Comparison of ENCODE assay signal across 13 cellular contexts in genomic region chr18:33844232-33844631, GRCh38.
"Had no signal": no experiment of that assay in that cellular context is flagged by ENCODE, and none has a peak within 500 bp of the region (broad histone marks: within the 10 kb centered on the region; RNA-seq: fewer than 3 reads in every experiment).

No MANE protein-coding gene starts in this region.

- H3K36me3 ChIP-seq: right atrium auricular region, tibial nerve, vagina had no signal

- H3K4me3 ChIP-seq: body of pancreas, right atrium auricular region, skin epidermis, tibial nerve, vagina had no signal

- H3K9me3 ChIP-seq: body of pancreas, right atrium auricular region, tibial nerve, vagina had no signal

- DNase-seq: activated B cell treated with CpG ODN at 0.5 μM for 24 hours; activated CD4-positive, alpha-beta T cell treated with anti-CD3 and anti-CD28 coated beads, Interleukin-2, amount 10 ng/mL, durations not matched to agents 7 days and 5 days; activated CD8-positive, alpha-beta memory T cell treated with anti-CD3 and anti-CD28 coated beads for 24 hours; activated naive CD4-positive, alpha-beta T cell treated with anti-CD3 and anti-CD28 coated beads for 36 hours; dermis blood vessel endothelial cell; hippocampal formation; naive B cell had no signal

- H3K4me1 ChIP-seq: parathyroid adenoma, right atrium auricular region, vagina had no signal

- H3K27ac ChIP-seq: body of pancreas, parathyroid adenoma, right atrium auricular region, skin epidermis, tibial nerve, vagina had no signal

- ATAC-seq: body of pancreas had no signal

- H3K27me3 ChIP-seq: body of pancreas, right atrium auricular region, tibial nerve, vagina had no signal
